10 cellular contexts compared by ENCODE assay signal in genomic region chr2:151632993-151633592, GRCh38.
DNase-seq lines count a peak whose midpoint lies in the region; ATAC-seq and TF ChIP-seq lines count a peak whose summit lies in the region.
"Had no signal": no experiment of that assay in that cellular context is flagged by ENCODE, and none has a peak within 500 bp of the region (broad histone marks: within the 10 kb centered on the region; RNA-seq: fewer than 3 reads in every experiment).

No MANE protein-coding gene starts in this region.

- H3K27ac Mint-ChIP-seq in endodermal cell (no peak overlapping the region), T-cell (no peak overlapping the region)

- POLR2A ChIA-PET in T-cell (lab: Charles Lee), result no interaction called here

- H3K36me3 Mint-ChIP-seq in endodermal cell (ENCODE audit: low read depth), result peaks cover 15% of the 10 kb centered on the region
- H3K36me3 Mint-ChIP-seq in T-cell, result peaks cover 14% of the 10 kb centered on the region

- H3K9me3 Mint-ChIP-seq in endodermal cell (peaks cover 5% of the 10 kb centered on the region), T-cell (peaks cover 0 to 7% (median 0%) of the 10 kb centered on the region in 3 donors)

- H3K9me3 ChIP-seq in endodermal cell (ENCODE audit: control insufficient read depth, low read length), result peaks cover 7% of the 10 kb centered on the region
- no peaks in the 10 kb centered on the region for H3K9me3 ChIP-seq in psoas muscle

- peak in 1 of 4 donors; percentile 25 for ATAC-seq in psoas muscle
- ATAC-seq in GM21423 (IDR thresholded peaks at IDR 0.05; ENCODE audit: unreplicated experiment), result no peak
- ATAC-seq in T-cell (replicated peaks in 1 of 4), result no peak

- no peaks in the 10 kb centered on the region for H3K4me1 Mint-ChIP-seq in endodermal cell
- H3K4me1 Mint-ChIP-seq in T-cell, result peaks cover 22 to 31% (median 22%) of the 10 kb centered on the region in 3 donors

- peak; percentile 3 for DNase-seq in NCI-H82 (lab: John Stamatoyannopoulos, UW)
- no peak for DNase-seq in NCI-H82 treated with DMSO at 0.1 percent for 48 hours (lab: John Stamatoyannopoulos, UW; ENCODE audit: unreplicated experiment)
- peak; percentile 75 for DNase-seq in NCI-H1694 treated with DMSO at 0.1 percent for 48 hours (lab: John Stamatoyannopoulos, UW)
- no peak for DNase-seq in endodermal cell
- no peak for DNase-seq in psoas muscle
- DNase-seq in DMS79 treated with DMSO at 0.1 percent for 48 hours (lab: John Stamatoyannopoulos, UW), result no peak
- DNase-seq in T-cell, result no peak
- DNase-seq: NCI-H1092 treated with DMSO at 0.1 percent for 48 hours, retina had no signal

- intact Hi-C loops in psoas muscle (cut with DNase I), result no loop called here

- H3K27me3 Mint-ChIP-seq in endodermal cell (ENCODE audit: insufficient read depth) (no peaks in the 10 kb centered on the region), T-cell (no peaks in the 10 kb centered on the region)

- no peaks in the 10 kb centered on the region for H3K4me1 ChIP-seq in endodermal cell (ENCODE audit: control insufficient read depth, insufficient read depth, low read length)
- peaks cover 37% of the 10 kb centered on the region for H3K4me1 ChIP-seq in psoas muscle

- 54 to 100% methylated on average over 1 of the region's 1 CpG for WGBS in endodermal cell (ENCODE audit: insufficient coverage in 1 of 2, insufficient read length in 1 of 2), 2 experiments
- WGBS in psoas muscle, 3 donors, result 17 to 37% (median 29%) methylated on average over 1 of the region's 1 CpG

- CTCF ChIA-PET in T-cell (lab: Charles Lee), result no interaction called here

- TF ChIP-seq CTCF in endodermal cell (conservative IDR thresholded peaks at IDR 0.05), result peak; percentile 76
- TF ChIP-seq CTCF in psoas muscle (IDR thresholded peaks at IDR 0.05), result no peak

- H3K27ac ChIP-seq in endodermal cell (ENCODE audit: low read depth, low read length) (no peak overlapping the region), psoas muscle (peak overlapping the region; percentile 44)

- H3K4me3 ChIP-seq in endodermal cell (ENCODE audit: low read length) (no peak overlapping the region), psoas muscle (no peak overlapping the region)

- H3K9ac ChIP-seq in endodermal cell (ENCODE audit: extremely low read depth, low read length, poor library complexity, severe bottlenecking), result no peak overlapping the region

- H3K27me3 ChIP-seq in endodermal cell (ENCODE audit: control insufficient read depth, insufficient read depth, low read length, poor library complexity, severe bottlenecking) (no peaks in the 10 kb centered on the region), psoas muscle (ENCODE audit: insufficient read depth in 3 of 3, low read length in 2 of 3) (no peaks in the 10 kb centered on the region)

- H3K4me3 Mint-ChIP-seq in endodermal cell, result no peak overlapping the region
- H3K4me3 Mint-ChIP-seq in T-cell, result no peak overlapping the region

- no peaks in the 10 kb centered on the region for H3K36me3 ChIP-seq in endodermal cell (ENCODE audit: control insufficient read depth, insufficient read depth, low read length)
- peaks cover 4 to 100% of the 10 kb centered on the region in 2 donors for H3K36me3 ChIP-seq in psoas muscle (ENCODE audit: insufficient read depth in 1 of 2, low read depth in 1 of 2)

Comparison
In these comparisons a context has a peak if more than half of its experiments do, and no peak if none do; other contexts are left out.
1. DNase-seq: peak in NCI-H82 (single experiment) and NCI-H1694 treated with DMSO at 0.1 percent for 48 hours (single experiment); none in NCI-H82 treated with DMSO at 0.1 percent for 48 hours (single experiment), endodermal cell (single experiment), psoas muscle (0 of 2), DMS79 treated with DMSO at 0.1 percent for 48 hours (single experiment) and T-cell (0 of 34).